ENCODE assay signal across 21 cellular contexts in genomic region chr2:85992611-85993010, GRCh38.
"Had no signal": no experiment of that assay in that cellular context is flagged by ENCODE, and none has a peak within 500 bp of the region (broad histone marks: within the 10 kb centered on the region; RNA-seq: fewer than 3 reads in every experiment).

No MANE protein-coding gene starts in this region.

- H3K4me1 ChIP-seq: colonic mucosa had no signal

- DNase-seq: activated CD4-positive, alpha-beta T cell treated with anti-CD3 and anti-CD28 coated beads, Interleukin-2, amount 50 U/mL, for 1 hour; activated effector memory CD4-positive, alpha-beta T cell treated with anti-CD3 and anti-CD28 coated beads, Interleukin-2, amount 50 U/mL, for 16 hours; activated T-cell treated with anti-CD3 and anti-CD28 coated beads for 4 hours; colonic mucosa; hypothalamus; left ventricle myocardium inferior; midbrain; psoas muscle; right cardiac atrium; stimulated activated CD4-positive, alpha-beta T cell treated with anti-CD3 and anti-CD28 coated beads, Interleukin-1b, Interleukin-23, amount 100 ng/mL, for 48 hours; stimulated activated naive CD8-positive, alpha-beta T cell treated with anti-CD3 and anti-CD28 coated beads, Interleukin-15, amount 100 ng/mL, for 72 hours; T-helper 17 cell; uterus had no signal

- H3K36me3 Mint-ChIP-seq: activated naive CD8-positive, alpha-beta T cell; natural killer cell treated with Interleukin-12 subunit alpha and Interleukin-12 subunit beta and Interleukin-15 and Interleukin-18, amount 100 ng/mL, for 72 hours had no signal

- H3K9me3 Mint-ChIP-seq: natural killer cell treated with Interleukin-12 subunit alpha and Interleukin-12 subunit beta and Interleukin-15 and Interleukin-18, amount 100 ng/mL, for 72 hours; stimulated activated naive CD8-positive, alpha-beta T cell treated with anti-CD3 and anti-CD28 coated beads, Interleukin-15, amount 100 ng/mL, for 72 hours had no signal

- ATAC-seq: gastrocnemius medialis; natural killer cell treated with Interleukin-12 subunit alpha and Interleukin-12 subunit beta and Interleukin-15 and Interleukin-18, amount 100 ng/mL, for 72 hours; pancreas; psoas muscle; right cardiac atrium; stimulated activated naive CD8-positive, alpha-beta T cell treated with anti-CD3 and anti-CD28 coated beads, Interleukin-15, amount 100 ng/mL, for 72 hours; T-helper 17 cell had no signal

- H3K27ac ChIP-seq: adrenal gland, colonic mucosa, esophagus muscularis mucosa, left ventricle myocardium inferior, neutrophil, pancreas, psoas muscle, tibial nerve, uterus had no signal

- H3K4me3 Mint-ChIP-seq: activated naive CD8-positive, alpha-beta T cell; natural killer cell treated with Interleukin-12 subunit alpha and Interleukin-12 subunit beta and Interleukin-15 and Interleukin-18, amount 100 ng/mL, for 72 hours; stimulated activated naive CD8-positive, alpha-beta T cell treated with anti-CD3 and anti-CD28 coated beads, Interleukin-15, amount 100 ng/mL, for 72 hours; T-helper 17 cell had no signal

- H3K27me3 ChIP-seq: adrenal gland, colonic mucosa, esophagus muscularis mucosa, gastrocnemius medialis, neutrophil, pancreas, tibial nerve, uterus had no signal

- H3K36me3 ChIP-seq: adrenal gland, colonic mucosa, esophagus muscularis mucosa, gastrocnemius medialis, left ventricle myocardium inferior, neutrophil, pancreas, tibial nerve, uterus had no signal

- H3K9me3 ChIP-seq: adrenal gland, colonic mucosa, esophagus muscularis mucosa, gastrocnemius medialis, left ventricle myocardium inferior, neutrophil, pancreas, psoas muscle, tibial nerve, uterus had no signal

- H3K27ac Mint-ChIP-seq: activated naive CD8-positive, alpha-beta T cell; stimulated activated naive CD8-positive, alpha-beta T cell treated with anti-CD3 and anti-CD28 coated beads, Interleukin-15, amount 100 ng/mL, for 72 hours; T-helper 17 cell had no signal

- H3K27me3 Mint-ChIP-seq: activated naive CD8-positive, alpha-beta T cell; natural killer cell treated with Interleukin-12 subunit alpha and Interleukin-12 subunit beta and Interleukin-15 and Interleukin-18, amount 100 ng/mL, for 72 hours; stimulated activated naive CD8-positive, alpha-beta T cell treated with anti-CD3 and anti-CD28 coated beads, Interleukin-15, amount 100 ng/mL, for 72 hours; T-helper 17 cell had no signal

- H3K4me3 ChIP-seq: adrenal gland, colonic mucosa, esophagus muscularis mucosa, gastrocnemius medialis, left ventricle myocardium inferior, pancreas, psoas muscle, tibial nerve, uterus had no signal
